In the genomic region with DNA sequence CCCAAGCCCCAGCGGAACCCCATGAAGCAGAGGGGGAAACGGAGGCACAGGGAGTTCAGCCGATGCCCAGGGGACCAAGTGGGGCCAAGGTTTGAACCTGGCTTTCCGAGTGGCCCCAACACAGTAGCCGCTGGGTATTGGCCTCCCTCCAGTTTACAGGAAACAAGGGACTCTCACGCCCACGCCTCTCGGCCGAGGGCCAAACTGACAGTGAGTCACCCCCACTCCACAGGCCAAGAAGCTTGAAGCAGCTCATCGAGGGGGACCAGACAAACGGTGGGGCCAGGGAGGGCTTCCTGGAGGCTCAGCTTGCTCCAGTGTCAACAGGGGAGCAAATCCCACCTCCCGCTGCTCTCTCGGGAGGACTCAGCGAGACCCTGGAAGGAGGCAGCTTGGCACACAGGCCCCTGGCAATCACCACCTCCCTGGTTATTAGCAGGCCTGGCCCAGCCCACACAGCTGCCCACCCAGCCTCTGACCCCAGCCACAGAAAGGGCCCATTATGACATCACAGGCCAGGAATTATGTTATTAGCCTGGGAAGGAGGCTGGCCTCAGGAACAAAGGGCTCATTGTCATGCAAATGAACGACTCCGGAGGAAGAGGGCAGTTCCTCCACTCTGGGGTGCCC, we compare ENCODE assay signal across 8 cellular contexts. TPM values are rescaled to one million over a fixed set of nuclear protein-coding genes. Genes with fewer than 3 reads are reported as not detected.
A peak's percentile ranks its signal among the peaks of the same experiment; 100 is the strongest.
DNase-seq lines count a peak whose midpoint lies in the region; TF ChIP-seq lines count a peak whose summit lies in the region.

No MANE protein-coding gene starts in this region.

- peaks cover 45 to 69% of the 10 kb centered on the region in 2 donors for H3K4me1 ChIP-seq in breast epithelium
- H3K4me1 ChIP-seq in iPS-20b (ENCODE audit: insufficient read depth, low read length), result peaks cover 26% of the 10 kb centered on the region
- H3K4me1 ChIP-seq in skeletal muscle satellite cell (ENCODE audit: control insufficient read depth, insufficient read depth, low read length), result peaks cover 82% of the 10 kb centered on the region

- peak overlapping the region; percentile 92 to 97 for H3K27ac ChIP-seq in breast epithelium
- peak overlapping the region; percentile 84 for H3K27ac ChIP-seq in iPS-20b (ENCODE audit: low read length)

- H3K36me3 ChIP-seq in BJ (ENCODE audit: control insufficient read depth, insufficient read depth, low read length) (peaks cover 1% of the 10 kb centered on the region; the same call in 1 of the 2 replicates), breast epithelium (no peaks in the 10 kb centered on the region), iPS-20b (ENCODE audit: insufficient read depth, low read depth, low read length) (0 out of 2 replicates have a peak, but pooled peaks cover 4% of the 10 kb centered on the region), skeletal muscle satellite cell (ENCODE audit: insufficient read depth, low read length) (no peaks in the 10 kb centered on the region)

- TF ChIP-seq CTCF in BJ (IDR thresholded peaks at IDR 0.05; ENCODE audit: insufficient read depth, low read depth, low read length), result no peak
- no peak for TF ChIP-seq CTCF in breast epithelium (IDR thresholded peaks at IDR 0.05)

- POLR2A ChIA-PET in BJ (lab: Charles Lee), result interaction anchor here (0.7 to 0.8 kb wide), 2 partner anchors 11 to 55 kb away, joined by 3 read pairs; no protein-coding TSS in a partner anchor

- H3K4me3 ChIP-seq in BJ (ENCODE audit: low read depth, low read length) (no peak overlapping the region), breast epithelium (peak overlapping the region in 1 of 3 donors; percentile 48), iPS-20b (ENCODE audit: low read length) (peak overlapping the region; percentile 52; the same call in 1 of the 2 replicates), skeletal muscle satellite cell (ENCODE audit: low read length) (peak overlapping the region; percentile 43)

- intact Hi-C loops in breast epithelium (cut with DNase I; ENCODE audit: low total_unique reads), result no loop called here

- H3K9ac ChIP-seq in iPS-20b (ENCODE audit: low read depth, low read length) (peak overlapping the region; percentile 71), skeletal muscle satellite cell (ENCODE audit: low read depth, low read length) (peak overlapping the region; percentile 64)

- H3K4me2 ChIP-seq in skeletal muscle satellite cell (ENCODE audit: low read length), result peak overlapping the region; percentile 81

- H3K9me3 ChIP-seq in breast epithelium (no peaks in the 10 kb centered on the region), iPS-20b (ENCODE audit: insufficient read depth, low read depth, low read length) (no peaks in the 10 kb centered on the region), skeletal muscle satellite cell (replicated peaks; ENCODE audit: low read length) (no peaks in the 10 kb centered on the region)

- DNase-seq in BJ (ENCODE audit: low read depth) (peak; percentile 71), NCI-H1417 treated with DMSO at 0.1 percent for 48 hours (lab: John Stamatoyannopoulos, UW) (peak; percentile 35), breast epithelium (ENCODE audit: low spot score in 2 of 2) (peak; percentile 85 to 92), GF-D8 (lab: John Stamatoyannopoulos, UW) (no peak), OCI-M2 (lab: John Stamatoyannopoulos, UW; ENCODE audit: unreplicated experiment) (no peak)
- DNase-seq in activated CD8-positive, alpha-beta memory T cell treated with anti-CD3 and anti-CD28 coated beads, Interleukin-2, amount 50 U/mL, for 4 hours, result no peak

- H3K27me3 ChIP-seq in BJ (ENCODE audit: control insufficient read depth, insufficient read depth, low read length), result no peaks in the 10 kb centered on the region
- H3K27me3 ChIP-seq in breast epithelium, result no peaks in the 10 kb centered on the region
- no peaks in the 10 kb centered on the region for H3K27me3 ChIP-seq in iPS-20b (ENCODE audit: insufficient read depth, low read length)
- no peaks in the 10 kb centered on the region for H3K27me3 ChIP-seq in skeletal muscle satellite cell (ENCODE audit: control insufficient read depth, insufficient read depth, low read length)

- CTCF ChIA-PET in BJ (lab: Yijun Ruan, JAX), result interaction anchor here (0.6 to 1.5 kb wide), 2 partner anchors 113 to 133 kb away, joined by 3 read pairs; no protein-coding TSS in a partner anchor

- no peak for TF ChIP-seq POLR2A in breast epithelium (IDR thresholded peaks at IDR 0.05)

RNA-seq across cellular contexts. Expression of gene NCOR2, which starts 54.6 kb away (rescaled TPM):
- polyA plus RNA-seq in BJ (2011; rRNA removed), result 7.5 and 8.3 TPM in 2 replicates
- 24.9 and 29.3 TPM in 2 replicates for polyA minus RNA-seq in BJ (2011; rRNA and poly(A)+ RNA removed)
- 10 to 100 TPM; 58.4 to 83.9 (median 71.7) TPM for total RNA-seq in breast epithelium
- 46.6 and 66.2 TPM in 2 replicates for total RNA-seq in skeletal muscle satellite cell (2012; rRNA removed)

Comparison
In these comparisons a context has a peak if more than half of its experiments do, and no peak if none do; other contexts are left out.
1. DNase-seq: peak in BJ (single experiment), NCI-H1417 treated with DMSO at 0.1 percent for 48 hours (single experiment) and breast epithelium (2 of 2); none in GF-D8 (single experiment), activated CD8-positive, alpha-beta memory T cell treated with anti-CD3 and anti-CD28 coated beads, Interleukin-2, amount 50 U/mL, for 4 hours (single experiment) and OCI-M2 (single experiment).